ENCODE assay signal across 20 cellular contexts in the genomic region with DNA sequence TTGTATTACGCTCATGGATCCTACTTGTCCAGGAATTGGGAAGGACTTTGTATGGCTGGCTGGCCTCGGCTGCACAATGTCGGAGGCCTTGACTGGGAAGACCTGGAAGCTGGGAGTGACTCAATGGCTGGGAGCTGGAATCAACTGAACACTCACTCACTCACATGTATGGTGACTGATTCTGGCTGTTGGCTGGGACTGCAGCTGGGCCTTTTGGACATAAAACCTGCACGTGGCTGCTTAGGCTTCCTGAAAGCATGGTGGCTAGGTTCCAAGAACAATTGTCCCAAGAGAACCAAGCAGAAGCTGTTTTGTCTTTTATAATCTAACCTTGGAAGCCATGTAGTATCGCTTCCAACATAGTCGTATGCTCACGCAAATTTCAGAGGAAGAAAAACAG. TPM values are rescaled to one million over a fixed set of nuclear protein-coding genes. Genes with fewer than 3 reads are reported as not detected.
DNase-seq lines count a peak whose midpoint lies in the region; ATAC-seq and TF ChIP-seq lines count a peak whose summit lies in the region.
"Had no signal": no experiment of that assay in that cellular context is flagged by ENCODE, and none has a peak within 500 bp of the region (broad histone marks: within the 10 kb centered on the region; RNA-seq: fewer than 3 reads in every experiment).

No MANE protein-coding gene starts in this region.

- ATAC-seq in left ventricle myocardium superior: peak; percentile 90
- ATAC-seq in gastrocnemius medialis: peak; percentile 68 to 81
- ATAC-seq: activated CD8-positive, alpha-beta T cell treated with anti-CD3 and anti-CD28 coated beads for 36 hours; activated T-cell treated with anti-CD3 and anti-CD28 coated beads, Interleukin-2, amount 50 U/mL, for 72 hours; T-cell had no signal

- H3K9me3 ChIP-seq in gastrocnemius medialis: no peaks in the 10 kb centered on the region
- H3K9me3 ChIP-seq: neutrophil, spleen had no signal

- H3K4me3 ChIP-seq in gastrocnemius medialis: no peak overlapping the region
- H3K4me3 ChIP-seq: spleen had no signal

- H3K36me3 ChIP-seq in gastrocnemius medialis: no peaks in the 10 kb centered on the region
- H3K36me3 ChIP-seq: neutrophil, spleen had no signal

- peak overlapping the region; percentile 52 to 77 (median 70) for H3K27ac ChIP-seq in gastrocnemius medialis
- H3K27ac ChIP-seq: HL-60, neutrophil, VCaP had no signal

- peaks cover 17 to 26% of the 10 kb centered on the region in 2 donors for H3K4me1 ChIP-seq in gastrocnemius medialis
- H3K4me1 ChIP-seq: spleen had no signal

- no peaks in the 10 kb centered on the region for H3K27me3 ChIP-seq in gastrocnemius medialis
- H3K27me3 ChIP-seq: neutrophil had no signal

- no peak for TF ChIP-seq CTCF in gastrocnemius medialis (IDR thresholded peaks at IDR 0.05 in 4 of 5, conservative IDR thresholded peaks at IDR 0.05 in 1 of 5)

- in situ Hi-C loops in gastrocnemius medialis (cut with MboI; ENCODE audit: low sequenced_read_pairs in 4 of 4): no loop called here

- intact Hi-C loops in left ventricle myocardium superior (cut with micrococcal nuclease) (no loop called here), gastrocnemius medialis (cut with DNase I; ENCODE audit: low total_unique reads) (no loop called here)

- no peak for TF ChIP-seq POLR2A in gastrocnemius medialis (IDR thresholded peaks at IDR 0.05)

- DNase-seq in HT1080 (ENCODE audit: low read depth) (peak; percentile 49), dermis blood vessel endothelial cell (peak; percentile 95), left ventricle myocardium superior (peak; percentile 81), gastrocnemius medialis (peak; percentile 68 to 71), activated gamma-delta T cell (lab: John Stamatoyannopoulos, UW) (no peak), activated gamma-delta T cell treated with Interleukin-2 at 50 U/mL for 16 hours (no peak), T-helper 9 cell (no peak), SW480 (ENCODE audit: low spot score) (no peak)
- DNase-seq: activated CD8-positive, alpha-beta T cell treated with anti-CD3 and anti-CD28 coated beads for 36 hours; activated T-cell treated with anti-CD3 and anti-CD28 coated beads, Interleukin-2, amount 50 U/mL, for 72 hours; glutamatergic neuron; KBM-7; NCI-H1436; NCI-H226; NK-92 treated with Interleukin-12 subunit alpha and Interleukin-12 subunit beta, amount 100 ng/mL, for 24 hours; spleen; T-cell had no signal

RNA-seq across cellular contexts. Expression of a gene that starts 38.0 kb away (rescaled TPM):
- 3.2 and 10.4 TPM in 2 replicates for total RNA-seq in HT1080 (2014; rRNA removed; shearing (Covaris generic))
- polyA plus RNA-seq in HT1080 (2015; cell fraction: cytosol; rRNA removed): 10.0 and 11.2 TPM in 2 replicates
- 3.2 and 4.2 TPM in 2 replicates for polyA plus RNA-seq in HT1080 (2015; cell fraction: nucleus; rRNA removed)
- total RNA-seq in dermis blood vessel endothelial cell: 4.3 and 5.0 TPM in 2 replicates
- 3.8 TPM for total RNA-seq in left ventricle myocardium superior
- total RNA-seq in gastrocnemius medialis: 1 to 10 TPM; 1.4 to 4.1 (median 2.9) TPM

Comparison
In these comparisons a context has a peak if more than half of its experiments do, and no peak if none do; other contexts are left out.
1. DNase-seq: peak in HT1080 (single experiment), dermis blood vessel endothelial cell (single experiment), left ventricle myocardium superior (single experiment) and gastrocnemius medialis (2 of 2); none in activated gamma-delta T cell (single experiment), activated gamma-delta T cell treated with Interleukin-2 at 50 U/mL for 16 hours (single experiment), T-helper 9 cell (single experiment) and SW480 (single experiment).